4 cellular contexts compared by ENCODE assay signal in the genomic region with DNA sequence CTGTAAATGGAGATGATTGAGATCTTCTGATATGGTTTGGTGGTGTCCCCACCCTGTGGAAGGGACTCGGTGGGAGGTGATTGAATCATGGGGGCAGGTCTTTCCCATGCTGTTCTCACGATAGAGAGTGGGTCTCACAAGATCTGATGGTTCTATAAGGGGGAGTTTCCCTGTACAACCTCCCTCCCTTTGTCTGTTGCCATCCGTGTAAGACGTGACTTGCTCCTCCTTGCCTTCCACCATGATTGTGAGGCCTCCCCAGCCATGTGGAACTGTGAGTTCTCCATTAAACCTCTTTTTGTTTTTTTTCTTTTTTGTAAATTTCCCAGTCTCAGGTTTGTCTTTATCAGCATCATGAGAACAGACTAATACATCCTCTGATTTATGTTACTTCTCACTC. TPM values are rescaled to one million over a fixed set of nuclear protein-coding genes. Genes with fewer than 3 reads are reported as not detected.
"Had no signal": no experiment of that assay in that cellular context is flagged by ENCODE, and none has a peak within 500 bp of the region (broad histone marks: within the 10 kb centered on the region; RNA-seq: fewer than 3 reads in every experiment).

No MANE protein-coding gene starts in this region.

RNA-seq across cellular contexts. Expression of gene PAGE5, which starts 55.1 kb away (rescaled TPM):
- total RNA-seq: GM23248, GM23338, H7, H9 had no signal
- polyA plus RNA-seq: GM23248, GM23338 had no signal
